Comparison of ENCODE assay signal across 39 cellular contexts in genomic region chr6:66265737-66266136, GRCh38.
"Had no signal": no experiment of that assay in that cellular context is flagged by ENCODE, and none has a peak within 500 bp of the region (broad histone marks: within the 10 kb centered on the region; RNA-seq: fewer than 3 reads in every experiment).

No MANE protein-coding gene starts in this region.

- H3K27me3 ChIP-seq: adrenal gland, body of pancreas, brain microvascular endothelial cell, cardiac muscle cell, colonic mucosa had no signal

- H3K4me1 ChIP-seq: adrenal gland, body of pancreas, colonic mucosa had no signal

- H3K27ac Mint-ChIP-seq: activated B cell treated with CpG ODN at 0.5 μM for 24 hours; activated CD4-positive, alpha-beta memory T cell treated with anti-CD3 and anti-CD28 coated beads for 36 hours; activated CD4-positive, alpha-beta T cell treated with anti-CD3 and anti-CD28 coated beads, Interleukin-2, amount 10 ng/mL, durations not matched to agents 24 days and 14 days; activated CD8-positive, alpha-beta T cell treated with anti-CD3 and anti-CD28 coated beads for 36 hours; activated naive CD4-positive, alpha-beta T cell treated with anti-CD3 and anti-CD28 coated beads for 36 hours; activated naive CD4-positive, alpha-beta T cell treated with anti-CD3 and anti-CD28 coated beads, Interleukin-2, amount 50 U/mL, for 72 hours; activated naive CD8-positive, alpha-beta T cell treated with anti-CD3 and anti-CD28 coated beads for 36 hours; activated T-cell treated with anti-CD3 and anti-CD28 coated beads, Interleukin-2, amount 50 U/mL, for 72 hours; activated T-helper 1 cell treated with anti-CD3 and anti-CD28 coated beads, Interleukin-12 subunit alpha, Interleukin-12 subunit beta, Interleukin-2, Interleukin-4 antibody, amounts not matched to agents 30 ng/mL and 10 ng/mL and 1 ng/mL, durations not matched to agents 14 hours and 24 hours and 36 hours; activated T-helper 17 cell treated with anti-CD3 and anti-CD28 coated beads, Interleukin-2, amount 50 U/mL, for 72 hours; T-helper 2 cell treated with Interferon-gamma antibody and Interleukin-4, amounts not matched to agents 5 μg/mL and 100 μg/mL, for 36 hours had no signal

- H3K9me3 Mint-ChIP-seq: activated CD4-positive, alpha-beta T cell treated with anti-CD3 and anti-CD28 coated beads, Interleukin-2, amount 10 ng/mL, durations not matched to agents 24 days and 14 days; activated naive CD8-positive, alpha-beta T cell treated with anti-CD3 and anti-CD28 coated beads for 36 hours had no signal

- H3K4me3 Mint-ChIP-seq: activated B cell treated with CpG ODN at 0.5 μM for 24 hours; activated CD4-positive, alpha-beta memory T cell treated with anti-CD3 and anti-CD28 coated beads for 36 hours; activated CD4-positive, alpha-beta T cell treated with anti-CD3 and anti-CD28 coated beads, Interleukin-2, amount 10 ng/mL, durations not matched to agents 24 days and 14 days; activated CD8-positive, alpha-beta T cell treated with anti-CD3 and anti-CD28 coated beads for 36 hours; activated naive CD4-positive, alpha-beta T cell treated with anti-CD3 and anti-CD28 coated beads for 36 hours; activated naive CD8-positive, alpha-beta T cell treated with anti-CD3 and anti-CD28 coated beads for 36 hours; activated T-cell treated with anti-CD3 and anti-CD28 coated beads, Interleukin-2, amount 50 U/mL, for 4 hours; activated T-cell treated with anti-CD3 and anti-CD28 coated beads, Interleukin-2, amount 50 U/mL, for 72 hours; activated T-helper 1 cell treated with anti-CD3 and anti-CD28 coated beads, Interleukin-12 subunit alpha, Interleukin-12 subunit beta, Interleukin-2, Interleukin-4 antibody, amounts not matched to agents 30 ng/mL and 10 ng/mL and 1 ng/mL, durations not matched to agents 14 hours and 24 hours and 36 hours; activated T-helper 17 cell treated with anti-CD3 and anti-CD28 coated beads, Interleukin-2, amount 50 U/mL, for 72 hours; central memory CD8-positive, alpha-beta T cell; T-helper 2 cell treated with Interferon-gamma antibody and Interleukin-4, amounts not matched to agents 5 μg/mL and 100 μg/mL, for 36 hours had no signal

- H3K36me3 ChIP-seq: adrenal gland, brain microvascular endothelial cell, cardiac muscle cell, colonic mucosa had no signal

- H3K4me1 Mint-ChIP-seq: activated B cell treated with CpG ODN at 0.5 μM for 24 hours; activated CD4-positive, alpha-beta T cell treated with anti-CD3 and anti-CD28 coated beads, Interleukin-2, amount 10 ng/mL, durations not matched to agents 24 days and 14 days; activated naive CD8-positive, alpha-beta T cell treated with anti-CD3 and anti-CD28 coated beads for 36 hours; activated T-helper 17 cell treated with anti-CD3 and anti-CD28 coated beads, Interleukin-2, amount 50 U/mL, for 72 hours; central memory CD8-positive, alpha-beta T cell had no signal

- H3K27me3 Mint-ChIP-seq: activated B cell treated with CpG ODN at 0.5 μM for 24 hours; activated CD4-positive, alpha-beta memory T cell treated with anti-CD3 and anti-CD28 coated beads for 36 hours; activated CD4-positive, alpha-beta T cell treated with anti-CD3 and anti-CD28 coated beads, Interleukin-2, amount 10 ng/mL, durations not matched to agents 24 days and 14 days; activated CD8-positive, alpha-beta T cell treated with anti-CD3 and anti-CD28 coated beads for 36 hours; activated naive CD8-positive, alpha-beta T cell treated with anti-CD3 and anti-CD28 coated beads for 36 hours; activated T-helper 17 cell treated with anti-CD3 and anti-CD28 coated beads, Interleukin-2, amount 50 U/mL, for 72 hours; central memory CD8-positive, alpha-beta T cell had no signal

- FAIRE-seq: astrocyte, bronchial epithelial cell, TTC549 had no signal

- ATAC-seq: activated CD8-positive, alpha-beta T cell treated with anti-CD3 and anti-CD28 coated beads for 36 hours; activated naive CD4-positive, alpha-beta T cell treated with anti-CD3 and anti-CD28 coated beads, Interleukin-2, amount 50 U/mL, for 72 hours; activated T-cell treated with anti-CD3 and anti-CD28 coated beads, Interleukin-2, amount 50 U/mL, for 4 hours; activated T-cell treated with anti-CD3 and anti-CD28 coated beads, Interleukin-2, amount 50 U/mL, for 72 hours; activated T-helper 17 cell treated with anti-CD3 and anti-CD28 coated beads, Interleukin-2, amount 50 U/mL, for 72 hours; body of pancreas had no signal

- H3K9me3 ChIP-seq: adrenal gland, body of pancreas, colonic mucosa had no signal

- H3K36me3 Mint-ChIP-seq: activated CD4-positive, alpha-beta memory T cell treated with anti-CD3 and anti-CD28 coated beads for 36 hours; activated naive CD8-positive, alpha-beta T cell treated with anti-CD3 and anti-CD28 coated beads for 36 hours had no signal

- H3K27ac ChIP-seq: adrenal gland, body of pancreas, brain microvascular endothelial cell, cardiac muscle cell, colonic mucosa, VCaP had no signal

- H3K4me3 ChIP-seq: adrenal gland, body of pancreas, cardiac muscle cell, colonic mucosa had no signal

- DNase-seq: activated B cell treated with CpG ODN at 0.5 μM for 24 hours; activated CD4-positive, alpha-beta memory T cell treated with anti-CD3 and anti-CD28 coated beads for 36 hours; activated CD4-positive, alpha-beta T cell treated with anti-CD3 and anti-CD28 coated beads for 4 hours; activated CD4-positive, alpha-beta T cell treated with anti-CD3 and anti-CD28 coated beads, Interleukin-2, amount 10 ng/mL, durations not matched to agents 24 days and 14 days; activated CD4-positive, alpha-beta T cell treated with anti-CD3 and anti-CD28 coated beads, Interleukin-2, amount 50 U/mL, for 1 hour; activated CD4-positive, alpha-beta T cell treated with anti-CD3 and anti-CD28 coated beads, Interleukin-2, amount 50 U/mL, for 4 hours; activated CD4-positive, CD25-positive, alpha-beta regulatory T cell treated with anti-CD3 and anti-CD28 coated beads, Interleukin-2, amount 50 U/mL, for 72 hours; activated CD8-positive, alpha-beta memory T cell treated with anti-CD3 and anti-CD28 coated beads, Interleukin-2, amount 50 U/mL, for 4 hours; activated CD8-positive, alpha-beta T cell treated with anti-CD3 and anti-CD28 coated beads for 36 hours; activated effector memory CD4-positive, alpha-beta T cell treated with anti-CD3 and anti-CD28 coated beads, Interleukin-2, amount 50 U/mL, for 16 hours; activated gamma-delta T cell treated with Interleukin-2 at 50 U/mL for 16 hours; activated naive CD4-positive, alpha-beta T cell; activated naive CD4-positive, alpha-beta T cell treated with anti-CD3 and anti-CD28 coated beads for 36 hours; activated naive CD4-positive, alpha-beta T cell treated with anti-CD3 and anti-CD28 coated beads, Interleukin-2, amount 50 U/mL, for 16 hours; activated naive CD8-positive, alpha-beta T cell treated with anti-CD3 and anti-CD28 coated beads for 36 hours; activated T-cell treated with anti-CD3 and anti-CD28 coated beads for 4 hours; activated T-cell treated with anti-CD3 and anti-CD28 coated beads, Interleukin-2, amount 50 U/mL, for 1 hour; activated T-cell treated with anti-CD3 and anti-CD28 coated beads, Interleukin-2, amount 50 U/mL, for 4 hours; activated T-cell treated with anti-CD3 and anti-CD28 coated beads, Interleukin-2, amount 50 U/mL, for 72 hours; adrenal gland; amniotic stem cell; aorta; body of pancreas; brain microvascular endothelial cell; caudate nucleus; cerebellar nuclear complex; colonic mucosa; T-helper 2 cell; T-helper 9 cell had no signal
